10 cellular contexts compared by ENCODE assay signal in the genomic region with DNA sequence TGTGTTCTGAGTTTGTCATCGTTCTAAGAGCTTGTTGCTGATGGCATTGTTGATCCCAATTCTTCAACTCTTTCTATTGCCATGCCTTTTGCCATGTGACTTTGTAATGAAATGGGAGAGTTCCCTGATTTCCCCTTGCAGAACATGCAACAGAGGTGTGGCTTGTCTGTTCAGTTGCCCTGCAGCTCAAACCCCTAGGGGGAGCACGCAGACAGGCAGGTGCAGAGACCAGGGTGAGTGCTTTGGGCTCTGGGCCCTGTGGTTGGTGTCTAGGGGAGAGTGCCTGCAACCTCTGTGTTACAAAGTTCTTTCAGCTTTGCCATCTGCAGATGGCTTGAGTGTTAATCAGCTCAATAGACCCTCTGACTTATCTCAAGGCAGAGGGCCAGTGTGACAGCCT.
DNase-seq lines count a peak whose midpoint lies in the region; ATAC-seq and TF ChIP-seq lines count a peak whose summit lies in the region.
"Had no signal": no experiment of that assay in that cellular context is flagged by ENCODE, and none has a peak within 500 bp of the region (broad histone marks: within the 10 kb centered on the region; RNA-seq: fewer than 3 reads in every experiment).

No MANE protein-coding gene starts in this region.

- H3K4me3 ChIP-seq in brain microvascular endothelial cell (ENCODE audit: low read depth, low read length) (no peak overlapping the region), upper lobe of right lung (no peak overlapping the region)
- H3K4me3 ChIP-seq: body of pancreas had no signal

- no peak overlapping the region for H3K27ac ChIP-seq in brain microvascular endothelial cell
- H3K27ac ChIP-seq in upper lobe of right lung: no peak overlapping the region
- H3K27ac ChIP-seq: body of pancreas had no signal

- in situ Hi-C loops in brain microvascular endothelial cell (cut with HindIII; ENCODE audit: low pct_ligation_motif_present, low sequenced_read_pairs): no loop called here

- no peaks in the 10 kb centered on the region for H3K9me3 ChIP-seq in upper lobe of right lung
- H3K9me3 ChIP-seq: body of pancreas had no signal

- H3K36me3 ChIP-seq in brain microvascular endothelial cell (replicated peaks): no peaks in the 10 kb centered on the region
- no peaks in the 10 kb centered on the region for H3K36me3 ChIP-seq in upper lobe of right lung

- TF ChIP-seq CTCF in brain microvascular endothelial cell (IDR thresholded peaks at IDR 0.05; ENCODE audit: low read depth, low read length, missing control alignments): peak; percentile 21
- peak; percentile 7 for TF ChIP-seq CTCF in upper lobe of right lung (IDR thresholded peaks at IDR 0.05)

- H3K27me3 ChIP-seq in brain microvascular endothelial cell (replicated peaks): no peaks in the 10 kb centered on the region
- no peaks in the 10 kb centered on the region for H3K27me3 ChIP-seq in upper lobe of right lung
- H3K27me3 ChIP-seq: body of pancreas had no signal

- ATAC-seq in Right ventricle myocardium superior (ENCODE audit: poor library complexity): peak; percentile 68
- ATAC-seq in left cardiac atrium: no peak
- peak; percentile 32 for ATAC-seq in upper lobe of right lung
- ATAC-seq in GM21423 (IDR thresholded peaks at IDR 0.05; ENCODE audit: unreplicated experiment): no peak
- no peak for ATAC-seq in GM21515 (IDR thresholded peaks at IDR 0.05; ENCODE audit: unreplicated experiment)
- ATAC-seq: body of pancreas had no signal

- DNase-seq in Right ventricle myocardium superior: no peak
- no peak for DNase-seq in left cardiac atrium
- DNase-seq in NCI-H1092 (lab: John Stamatoyannopoulos, UW): peak; percentile 16
- DNase-seq in brain microvascular endothelial cell: no peak
- DNase-seq in upper lobe of right lung: no peak
- DNase-seq in cerebellar nuclear complex (lab: John Stamatoyannopoulos, UW): no peak
- DNase-seq: NCI-H226 had no signal

- intact Hi-C loops in Right ventricle myocardium superior (cut with DNase I) (no loop called here), left cardiac atrium (cut with DNase I) (no loop called here), upper lobe of right lung (cut with DNase I) (no loop called here)

- no peaks in the 10 kb centered on the region for H3K4me1 ChIP-seq in upper lobe of right lung
- H3K4me1 ChIP-seq: body of pancreas had no signal

Comparison
In these comparisons a context has a peak if more than half of its experiments do, and no peak if none do; other contexts are left out.
1. ATAC-seq: peak in Right ventricle myocardium superior (single experiment) and upper lobe of right lung (single experiment); none in left cardiac atrium (0 of 2), GM21423 (single experiment) and GM21515 (single experiment).